11 cellular contexts compared by ENCODE assay signal in genomic region chr1:225944951-225945350, GRCh38. TPM values are rescaled to one million over a fixed set of nuclear protein-coding genes. Genes with fewer than 3 reads are reported as not detected.
A peak's percentile ranks its signal among the peaks of the same experiment; 100 is the strongest.
DNase-seq lines count a peak whose midpoint lies in the region; ATAC-seq, FAIRE-seq and TF ChIP-seq lines count a peak whose summit lies in the region.
"Had no signal": no experiment of that assay in that cellular context is flagged by ENCODE, and none has a peak within 500 bp of the region (broad histone marks: within the 10 kb centered on the region; RNA-seq: fewer than 3 reads in every experiment).

No MANE protein-coding gene starts in this region.

- intact Hi-C loops in CD4-positive, alpha-beta T cell (cut with DNase I, micrococcal nuclease), result no loop called here
- intact Hi-C loops in GM12878 (cut with micrococcal nuclease; ENCODE audit: unreplicated experiment), result no loop called here

- H3K9ac ChIP-seq in GM12878 (ENCODE audit: control insufficient read depth, insufficient read depth, low read length), result no peak overlapping the region

- no peak overlapping the region for H2AFZ ChIP-seq in GM12878 (ENCODE audit: control insufficient read depth, low read depth, low read length)

- no peak overlapping the region for H3K27ac Mint-ChIP-seq in CD4-positive, alpha-beta T cell

- H4K20me1 ChIP-seq in GM12878 (ENCODE audit: control insufficient read depth, insufficient read depth), result no peaks in the 10 kb centered on the region

- POLR2A ChIA-PET in CD4-positive, alpha-beta T cell (lab: Charles Lee), result interaction anchor here (0.9 to 2.0 kb wide), 6 partner anchors 9 to 167 kb away, joined by 3 to 6 read pairs (median 3); partner anchors contain the start of genes PYCR2, SRP9 and TMEM63A
- POLR2A ChIA-PET in GM12878 (lab: Charles Lee), result no interaction called here

- peak; percentile 52 for ATAC-seq in CD4-positive, alpha-beta T cell (ENCODE audit: poor library complexity)
- ATAC-seq in GM19397 (IDR thresholded peaks at IDR 0.05; ENCODE audit: unreplicated experiment), result peak; percentile 53
- ATAC-seq in HG03280 (IDR thresholded peaks at IDR 0.05; ENCODE audit: unreplicated experiment), result peak; percentile 57
- peak; percentile 84 for ATAC-seq in GM12878
- no peak for ATAC-seq in esophagus mucosa

- H3K4me1 Mint-ChIP-seq in CD4-positive, alpha-beta T cell (ENCODE audit: low read depth), result peaks cover 12% of the 10 kb centered on the region

- DNase-seq in CD4-positive, alpha-beta T cell, result no peak
- DNase-seq in GM12878 (ENCODE audit: low read depth, low spot score) (no peak), NCI-H748 (lab: John Stamatoyannopoulos, UW; ENCODE audit: unreplicated experiment) (no peak), globus pallidus (ENCODE audit: low spot score) (no peak), DMS153 (lab: John Stamatoyannopoulos, UW) (no peak)
- DNase-seq: nucleus accumbens had no signal

- H3K36me3 ChIP-seq in GM12878 (ENCODE audit: control insufficient read depth in 2 of 2, insufficient read depth in 2 of 2, low read length in 1 of 2), result no peaks in the 10 kb centered on the region
- H3K36me3 ChIP-seq: Peyer's patch had no signal

- H3K4me3 ChIP-seq in GM12878, result no peak overlapping the region
- H3K4me3 ChIP-seq: Peyer's patch had no signal

- WGBS in GM12878 (ENCODE audit: insufficient coverage, insufficient replicate concordance, low lambda C conversion rate, missing lambda C conversion rate), result 10% methylated on average over 7 of the region's 7 CpGs

- no peaks in the 10 kb centered on the region for H3K79me2 ChIP-seq in GM12878 (ENCODE audit: control insufficient read depth, insufficient read depth, low read length)

- RAD21 ChIA-PET in GM12878 (lab: Charles Lee; ENCODE audit: unreplicated experiment), result interaction anchor here (0.6 to 1.6 kb wide), 3 partner anchors 22 to 45 kb away, joined by 3 read pairs; no protein-coding TSS in a partner anchor

- peaks cover 3% of the 10 kb centered on the region for H3K27me3 Mint-ChIP-seq in CD4-positive, alpha-beta T cell

- FAIRE-seq in GM12878 (lab: Jason Lieb, UNC), result no peak

- no peak overlapping the region for H3K27ac ChIP-seq in CD4-positive, alpha-beta T cell (ENCODE audit: low read depth, low read length)
- H3K27ac ChIP-seq in GM12878 (ENCODE audit: control insufficient read depth, insufficient read depth), result no peak overlapping the region
- H3K27ac ChIP-seq: Peyer's patch had no signal

- CTCF ChIA-PET in CD4-positive, alpha-beta T cell (lab: Charles Lee), result no interaction called here
- CTCF ChIA-PET in GM12878 (lab: Yijun Ruan, JAX), result interaction anchor here (0.6 to 2.3 kb wide), 9 partner anchors 18 to 470 kb away, joined by 3 to 7 read pairs (median 4); partner anchors contain the start of genes PYCR2 and SRP9

- H3K4me2 ChIP-seq in GM12878 (ENCODE audit: control insufficient read depth, insufficient read depth), result peak overlapping the region; percentile 14; the same call in 1 of the 2 replicates

- BruUV-seq in GM12878 (replicated peaks; lab: Mats Ljungman, UMichigan), result no TSS peak

- no peaks in the 10 kb centered on the region for H3K9me3 ChIP-seq in CD4-positive, alpha-beta T cell (ENCODE audit: control insufficient read depth, low read length)
- H3K9me3 ChIP-seq in GM12878 (replicated peaks; ENCODE audit: control insufficient read depth, insufficient read depth, low read length), result no peaks in the 10 kb centered on the region
- H3K9me3 ChIP-seq: Peyer's patch had no signal

- in situ Hi-C loops in GM12878 (cut with MboI), result no loop called here

- no peak overlapping the region for H3K4me3 Mint-ChIP-seq in CD4-positive, alpha-beta T cell

- no peak for TF ChIP-seq CTCF in CD4-positive, alpha-beta T cell (IDR thresholded peaks at IDR 0.05)
- no peak for TF ChIP-seq CTCF in GM12878 (IDR thresholded peaks at IDR 0.05 in 2 of 3, conservative IDR thresholded peaks at IDR 0.05 in 1 of 3; ENCODE audit: control insufficient read depth in 2 of 3, extremely low read depth in 1 of 3, insufficient read depth in 1 of 3, low read depth in 3 of 3, low read length in 3 of 3)

- no peaks in the 10 kb centered on the region for H3K27me3 ChIP-seq in CD4-positive, alpha-beta T cell (ENCODE audit: control insufficient read depth, insufficient read depth, low read length)
- H3K27me3 ChIP-seq in GM12878 (replicated peaks in 1 of 2; ENCODE audit: control insufficient read depth in 2 of 2, insufficient read depth in 2 of 2, low read length in 1 of 2), result no peaks in the 10 kb centered on the region; a peak in 1 of 4 replicates
- H3K27me3 ChIP-seq: Peyer's patch had no signal

- H3K36me3 Mint-ChIP-seq in CD4-positive, alpha-beta T cell (ENCODE audit: low read depth), result no peaks in the 10 kb centered on the region

- no peak for TF ChIP-seq RAD21 in GM12878 (IDR thresholded peaks at IDR 0.05; ENCODE audit: insufficient read depth, low read depth, low read length)

- TF ChIP-seq POLR2A in GM12878 (IDR thresholded peaks at IDR 0.05; ENCODE audit: low read depth, low read length), result no peak

- H3K9me3 Mint-ChIP-seq in CD4-positive, alpha-beta T cell, result no peaks in the 10 kb centered on the region

- SMC1A ChIA-PET in GM12878 (lab: Charles Lee; ENCODE audit: uncharacterized antibody, unreplicated experiment), result interaction anchor here (0.6 to 1.5 kb wide), 2 partner anchors 18 to 131 kb away, joined by 3 to 4 read pairs; no protein-coding TSS in a partner anchor

- H3K4me1 ChIP-seq in GM12878 (ENCODE audit: control insufficient read depth, insufficient read depth, low read length), result peaks cover 24% of the 10 kb centered on the region

- no peak for TF ChIP-seq EP300 in GM12878 (IDR thresholded peaks at IDR 0.05; ENCODE audit: borderline replicate concordance in 1 of 2, control insufficient read depth in 1 of 2, low read depth in 2 of 2, low read length in 2 of 2)

RNA-seq across cellular contexts. Expression of gene LEFTY2, which starts 3.9 kb away (rescaled TPM):
- not detected for total RNA-seq in CD4-positive, alpha-beta T cell
- total RNA-seq in GM12878 (2013; cell fraction: nucleolus; rRNA removed), result not detected in 2 replicates
- total RNA-seq in GM12878 (2014; rRNA removed) (not detected in 2 replicates), GM12878 (2014; rRNA removed; fragmentation: Illumina TruSeq; extraction: Trizol) (not detected in 2 replicates), GM12878 (2021) (not detected in 2 replicates), esophagus mucosa (not detected)
- not detected for polyA plus RNA-seq in GM12878 (2011; ENCODE audit: low read depth)
- polyA plus RNA-seq in GM12878 (2011; rRNA removed) (not detected in 2 replicates), GM12878 (2014; fragmentation: Illumina TruSeq; extraction: Trizol) (not detected in 2 replicates), GM12878 (2014; fragmentation: Nextera tagmentation; extraction: Ambion mirVana) (not detected), GM12878 (2014; rRNA removed) (not detected in 2 replicates), GM12878 (2016; fragmentation: Nextera tagmentation; extraction: Ambion mirVana) (not detected)
- not detected in 2 replicates for polyA plus RNA-seq in GM12878 (2011; cell fraction: cytosol; rRNA removed)
- polyA plus RNA-seq in GM12878 (2011; cell fraction: nucleus; rRNA removed), result not detected in 2 replicates
- not detected in 2 replicates for polyA plus RNA-seq in GM12878 (2012)
- polyA minus RNA-seq in GM12878 (2011; rRNA and poly(A)+ RNA removed), result not detected in 2 replicates
- not detected in 2 replicates for polyA minus RNA-seq in GM12878 (2011; cell fraction: cytosol; rRNA and poly(A)+ RNA removed)
- polyA minus RNA-seq in GM12878 (2011; cell fraction: nucleus; rRNA and poly(A)+ RNA removed), result not detected in 2 replicates
- total RNA-seq: fibroblast of lung, Peyer's patch had no signal
- polyA plus RNA-seq: fibroblast of lung had no signal

RNA-seq across cellular contexts. Expression of gene PYCR2, which starts 20.9 kb away (rescaled TPM):
- 10 to 100 TPM; 24.1 to 26.2 TPM for total RNA-seq in CD4-positive, alpha-beta T cell
- 41.1 and 41.4 TPM in 2 replicates for total RNA-seq in GM12878 (2013; cell fraction: nucleolus; rRNA removed)
- total RNA-seq in GM12878 (2014; rRNA removed) (53.4 and 65.2 TPM in 2 replicates), GM12878 (2014; rRNA removed; fragmentation: Illumina TruSeq; extraction: Trizol) (31.0 and 33.6 TPM in 2 replicates), GM12878 (2021) (77.2 and 81.8 TPM in 2 replicates), esophagus mucosa (25.7 TPM)
- 22.2 TPM for polyA plus RNA-seq in GM12878 (2011; ENCODE audit: low read depth)
- polyA plus RNA-seq in GM12878 (2011; rRNA removed) (24.3 and 46.0 TPM in 2 replicates), GM12878 (2014; fragmentation: Illumina TruSeq; extraction: Trizol) (19.1 and 47.0 TPM in 2 replicates), GM12878 (2014; fragmentation: Nextera tagmentation; extraction: Ambion mirVana) (1 to 10 TPM; 1.7 to 5.9 TPM), GM12878 (2014; rRNA removed) (62.8 and 64.9 TPM in 2 replicates), GM12878 (2016; fragmentation: Nextera tagmentation; extraction: Ambion mirVana) (10 to 100 TPM; 74.9 to 76.3 TPM)
- 49.9 and 63.2 TPM in 2 replicates for polyA plus RNA-seq in GM12878 (2011; cell fraction: cytosol; rRNA removed)
- 101 and 106 TPM in 2 replicates for polyA plus RNA-seq in GM12878 (2011; cell fraction: nucleus; rRNA removed)
- polyA plus RNA-seq in GM12878 (2012), result 45.2 and 52.3 TPM in 2 replicates
- polyA minus RNA-seq in GM12878 (2011; rRNA and poly(A)+ RNA removed), result 29.4 and 39.5 TPM in 2 replicates
- polyA minus RNA-seq in GM12878 (2011; cell fraction: cytosol; rRNA and poly(A)+ RNA removed), result 8.3 and 15.2 TPM in 2 replicates
- 20.2 and 31.1 TPM in 2 replicates for polyA minus RNA-seq in GM12878 (2011; cell fraction: nucleus; rRNA and poly(A)+ RNA removed)

RNA-seq across cellular contexts. Expression of gene SDE2, which starts 54.2 kb away (rescaled TPM):
- 10 to 100 TPM; 48.2 to 49.3 TPM for total RNA-seq in CD4-positive, alpha-beta T cell
- total RNA-seq in GM12878 (2013; cell fraction: nucleolus; rRNA removed), result 18.8 and 19.4 TPM in 2 replicates
- total RNA-seq in GM12878 (2014; rRNA removed) (14.3 and 17.2 TPM in 2 replicates), GM12878 (2014; rRNA removed; fragmentation: Illumina TruSeq; extraction: Trizol) (15.4 and 16.0 TPM in 2 replicates), GM12878 (2021) (12.7 and 13.0 TPM in 2 replicates), esophagus mucosa (9.5 TPM)
- polyA plus RNA-seq in GM12878 (2011; ENCODE audit: low read depth), result 6.0 TPM
- polyA plus RNA-seq in GM12878 (2011; rRNA removed) (19.4 and 26.6 TPM in 2 replicates), GM12878 (2014; fragmentation: Illumina TruSeq; extraction: Trizol) (12.2 and 16.2 TPM in 2 replicates), GM12878 (2014; fragmentation: Nextera tagmentation; extraction: Ambion mirVana) (1 to 10 TPM; 2.7 to 4.3 TPM), GM12878 (2014; rRNA removed) (9.6 and 11.5 TPM in 2 replicates), GM12878 (2016; fragmentation: Nextera tagmentation; extraction: Ambion mirVana) (10 to 100 TPM; 11.7 to 14.1 TPM)
- 8.3 and 10.8 TPM in 2 replicates for polyA plus RNA-seq in GM12878 (2011; cell fraction: cytosol; rRNA removed)
- 4.3 and 7.1 TPM in 2 replicates for polyA plus RNA-seq in GM12878 (2011; cell fraction: nucleus; rRNA removed)
- 8.1 and 8.3 TPM in 2 replicates for polyA plus RNA-seq in GM12878 (2012)
- polyA minus RNA-seq in GM12878 (2011; rRNA and poly(A)+ RNA removed), result 10.3 and 11.3 TPM in 2 replicates
- polyA minus RNA-seq in GM12878 (2011; cell fraction: cytosol; rRNA and poly(A)+ RNA removed), result 7.1 and 7.6 TPM in 2 replicates
- polyA minus RNA-seq in GM12878 (2011; cell fraction: nucleus; rRNA and poly(A)+ RNA removed), result 3.9 and 7.9 TPM in 2 replicates

RNA-seq across cellular contexts. Expression of gene LEFTY1, which starts 56.0 kb away (rescaled TPM):
- total RNA-seq in CD4-positive, alpha-beta T cell, result not detected
- not detected in 2 replicates for total RNA-seq in GM12878 (2013; cell fraction: nucleolus; rRNA removed)
- total RNA-seq in GM12878 (2014; rRNA removed) (0.06 TPM in 1 of 2 replicates, not detected in the other), GM12878 (2014; rRNA removed; fragmentation: Illumina TruSeq; extraction: Trizol) (not detected in 2 replicates), GM12878 (2021) (0.27 TPM in 1 of 2 replicates, not detected in the other), esophagus mucosa (not detected)
- polyA plus RNA-seq in GM12878 (2011; ENCODE audit: low read depth), result not detected
- polyA plus RNA-seq in GM12878 (2011; rRNA removed) (not detected in 2 replicates), GM12878 (2014; fragmentation: Illumina TruSeq; extraction: Trizol) (not detected in 2 replicates), GM12878 (2014; fragmentation: Nextera tagmentation; extraction: Ambion mirVana) (not detected), GM12878 (2014; rRNA removed) (0.06 TPM in 1 of 2 replicates, not detected in the other), GM12878 (2016; fragmentation: Nextera tagmentation; extraction: Ambion mirVana) (not detected)
- polyA plus RNA-seq in GM12878 (2011; cell fraction: cytosol; rRNA removed), result 0.04 TPM in 1 of 2 replicates, not detected in the other
- polyA plus RNA-seq in GM12878 (2011; cell fraction: nucleus; rRNA removed), result 0.06 TPM in 1 of 2 replicates, not detected in the other
- 0.08 TPM in 1 of 2 replicates, not detected in the other for polyA plus RNA-seq in GM12878 (2012)
- not detected in 2 replicates for polyA minus RNA-seq in GM12878 (2011; rRNA and poly(A)+ RNA removed)
- not detected in 2 replicates for polyA minus RNA-seq in GM12878 (2011; cell fraction: cytosol; rRNA and poly(A)+ RNA removed)
- not detected in 2 replicates for polyA minus RNA-seq in GM12878 (2011; cell fraction: nucleus; rRNA and poly(A)+ RNA removed)
- total RNA-seq: fibroblast of lung had no signal
- polyA plus RNA-seq: fibroblast of lung had no signal
